Comparison of ENCODE assay signal across 8 cellular contexts in genomic region chr15:55383687-55384086, GRCh38.
"Had no signal": no experiment of that assay in that cellular context is flagged by ENCODE, and none has a peak within 500 bp of the region (broad histone marks: within the 10 kb centered on the region; RNA-seq: fewer than 3 reads in every experiment).

No MANE protein-coding gene starts in this region.

- FAIRE-seq: HTR-8/SVneo had no signal

- DNase-seq: GM23248, GOT3, H7, HFFc6, KBM-7 had no signal

- H3K27ac Mint-ChIP-seq: HFFc6 had no signal

- H3K9ac ChIP-seq: GM23248 had no signal

- H3K9me3 ChIP-seq: HAP-1 had no signal

- H3K4me3 ChIP-seq: GM23248, HAP-1 had no signal

- H2AFZ ChIP-seq: GM23248 had no signal

- H3K36me3 ChIP-seq: HAP-1 had no signal

- H3K9me3 Mint-ChIP-seq: HFFc6 had no signal

- H3K4me1 ChIP-seq: HAP-1 had no signal

- H3K4me3 Mint-ChIP-seq: HFFc6 had no signal

- H3K27ac ChIP-seq: GM23248 had no signal

- ATAC-seq: HCT116 had no signal
